In the genomic region with DNA sequence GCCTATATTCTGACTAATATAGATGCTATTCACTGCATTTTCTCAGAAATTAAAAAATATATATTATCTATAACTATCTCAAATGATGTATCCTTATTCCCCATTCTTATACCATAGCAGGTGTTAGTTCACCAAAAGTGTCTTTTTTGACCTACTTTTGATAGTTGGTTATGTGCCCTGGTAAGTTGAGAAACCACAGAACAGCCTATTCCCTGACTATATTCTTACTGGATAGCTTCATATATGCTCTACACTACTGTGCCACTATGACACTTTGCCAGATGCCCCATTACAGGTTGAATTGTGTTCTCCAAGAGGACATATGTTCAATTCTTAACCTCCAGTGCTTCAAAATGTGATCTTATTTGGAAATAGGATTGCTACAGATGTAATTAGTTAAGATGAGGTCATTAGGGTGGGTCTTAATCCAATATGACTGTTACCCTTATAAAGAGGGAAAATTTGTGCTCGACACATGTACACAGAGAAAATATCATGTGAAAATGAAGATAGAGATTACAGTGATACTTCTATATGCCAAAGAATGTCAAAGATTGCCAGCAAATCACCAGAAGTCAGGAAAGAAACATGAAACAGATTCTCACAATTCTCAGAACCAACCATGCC, we compare ENCODE assay signal across 26 cellular contexts.
DNase-seq lines count a peak whose midpoint lies in the region; ATAC-seq, FAIRE-seq and TF ChIP-seq lines count a peak whose summit lies in the region.
"Had no signal": no experiment of that assay in that cellular context is flagged by ENCODE, and none has a peak within 500 bp of the region (broad histone marks: within the 10 kb centered on the region; RNA-seq: fewer than 3 reads in every experiment).

No MANE protein-coding gene starts in this region.

- H2AFZ ChIP-seq in PC-3 (ENCODE audit: low read length) = no peak overlapping the region

- H3K27me3 ChIP-seq in psoas muscle (ENCODE audit: insufficient read depth in 3 of 3, low read length in 2 of 3) (no peaks in the 10 kb centered on the region), PC-3 (ENCODE audit: low read length) (no peaks in the 10 kb centered on the region)
- H3K27me3 ChIP-seq: ascending aorta, gastrocnemius medialis, neutrophil, thyroid gland had no signal

- no peaks in the 10 kb centered on the region for H3K4me1 ChIP-seq in psoas muscle
- H3K4me1 ChIP-seq in PC-3 (ENCODE audit: insufficient read depth, low read length) = no peaks in the 10 kb centered on the region
- H3K4me1 ChIP-seq: ascending aorta, gastrocnemius medialis, thyroid gland had no signal

- no peak for ATAC-seq in activated CD8-positive, alpha-beta T cell treated with anti-CD3 and anti-CD28 coated beads for 36 hours
- no peak for ATAC-seq in activated CD8-positive, alpha-beta T cell treated with anti-CD3 and anti-CD28 coated beads, Interleukin-2, amount 10 ng/mL, durations not matched to agents 7 days and 5 days
- ATAC-seq in psoas muscle (no peak), GM19395 (IDR thresholded peaks at IDR 0.05; ENCODE audit: unreplicated experiment) (no peak), PC-3 (no peak)
- ATAC-seq: activated CD8-positive, alpha-beta memory T cell treated with anti-CD3 and anti-CD28 coated beads, Interleukin-2, amount 10 ng/mL, durations not matched to agents 7 days and 5 days; gastrocnemius medialis; lower lobe of right lung had no signal

- H3K4me3 Mint-ChIP-seq in activated CD8-positive, alpha-beta T cell treated with anti-CD3 and anti-CD28 coated beads for 36 hours = no peak overlapping the region
- H3K4me3 Mint-ChIP-seq in activated CD8-positive, alpha-beta T cell treated with anti-CD3 and anti-CD28 coated beads, Interleukin-2, amount 10 ng/mL, durations not matched to agents 7 days and 5 days = no peak overlapping the region
- no peak overlapping the region for H3K4me3 Mint-ChIP-seq in glutamatergic neuron (ENCODE audit: unreplicated experiment)
- H3K4me3 Mint-ChIP-seq: activated CD8-positive, alpha-beta memory T cell treated with anti-CD3 and anti-CD28 coated beads, Interleukin-2, amount 10 ng/mL, durations not matched to agents 7 days and 5 days; activated naive CD8-positive, alpha-beta T cell had no signal

- peaks cover 23% of the 10 kb centered on the region for H3K79me2 ChIP-seq in PC-3 (ENCODE audit: low read length)

- H3K27ac ChIP-seq in psoas muscle = no peak overlapping the region
- no peak overlapping the region for H3K27ac ChIP-seq in PC-3 (ENCODE audit: low read length)
- H3K27ac ChIP-seq: ascending aorta, gastrocnemius medialis, lower lobe of right lung, neutrophil, thyroid gland had no signal

- CTCF ChIA-PET in activated CD8-positive, alpha-beta T cell treated with anti-CD3 and anti-CD28 coated beads for 36 hours (lab: Charles Lee) = interaction anchor here (1.7 kb wide), 1 partner anchor 21 kb away, joined by 5 read pairs; no protein-coding TSS in a partner anchor
- CTCF ChIA-PET in activated CD8-positive, alpha-beta T cell treated with anti-CD3 and anti-CD28 coated beads, Interleukin-2, amount 10 ng/mL, durations not matched to agents 7 days and 5 days (lab: Charles Lee) = no interaction called here
- CTCF ChIA-PET in PC-3 (lab: Charles Lee) = no interaction called here

- H4K20me1 ChIP-seq in PC-3 (ENCODE audit: low read length) = no peaks in the 10 kb centered on the region

- peaks cover 56% of the 10 kb centered on the region for H3K4me1 Mint-ChIP-seq in activated CD8-positive, alpha-beta T cell treated with anti-CD3 and anti-CD28 coated beads for 36 hours (ENCODE audit: low read depth)
- H3K4me1 Mint-ChIP-seq in activated CD8-positive, alpha-beta T cell treated with anti-CD3 and anti-CD28 coated beads, Interleukin-2, amount 10 ng/mL, durations not matched to agents 7 days and 5 days (ENCODE audit: low read depth) = peaks cover 11% of the 10 kb centered on the region
- peaks cover 3% of the 10 kb centered on the region for H3K4me1 Mint-ChIP-seq in glutamatergic neuron (ENCODE audit: low read depth, unreplicated experiment)

- H3K36me3 Mint-ChIP-seq in activated CD8-positive, alpha-beta T cell treated with anti-CD3 and anti-CD28 coated beads for 36 hours (ENCODE audit: low read depth) = peaks cover 3% of the 10 kb centered on the region
- peaks cover 3% of the 10 kb centered on the region for H3K36me3 Mint-ChIP-seq in activated CD8-positive, alpha-beta T cell treated with anti-CD3 and anti-CD28 coated beads, Interleukin-2, amount 10 ng/mL, durations not matched to agents 7 days and 5 days (ENCODE audit: low read depth)
- H3K36me3 Mint-ChIP-seq in glutamatergic neuron (ENCODE audit: unreplicated experiment) = no peaks in the 10 kb centered on the region

- no peak for DNase-seq in activated CD8-positive, alpha-beta T cell treated with anti-CD3 and anti-CD28 coated beads for 36 hours
- DNase-seq in activated CD8-positive, alpha-beta T cell treated with anti-CD3 and anti-CD28 coated beads, Interleukin-2, amount 10 ng/mL, durations not matched to agents 7 days and 5 days = no peak
- DNase-seq in OCI-M1 (lab: John Stamatoyannopoulos, UW) (peak; percentile 62), glutamatergic neuron (no peak), urothelium cell line (ENCODE audit: low spot score) (no peak), psoas muscle (no peak), PC-3 (no peak)
- DNase-seq: 8988T; activated CD8-positive, alpha-beta memory T cell treated with anti-CD3 and anti-CD28 coated beads, Interleukin-2, amount 10 ng/mL, durations not matched to agents 7 days and 5 days; CD8-positive, alpha-beta memory T cell; central memory CD4-positive, alpha-beta T cell; gastrocnemius medialis; GOT3; hypothalamus; lower lobe of right lung; NCI-H1417; NCI-H2107; NCI-H526 treated with DMSO at 0.1 percent for 48 hours; SHP77 treated with DMSO at 0.1 percent for 48 hours; stimulated activated CD4-positive, alpha-beta T cell treated with anti-CD3 and anti-CD28 coated beads, Interleukin-1b, Interleukin-23, amount 100 ng/mL, for 48 hours; thyroid gland had no signal

- POLR2A ChIA-PET in activated CD8-positive, alpha-beta T cell treated with anti-CD3 and anti-CD28 coated beads for 36 hours (lab: Charles Lee) = interaction anchor here (1.0 to 1.1 kb wide), 2 partner anchors 75 to 160 kb away, joined by 3 read pairs; no protein-coding TSS in a partner anchor
- POLR2A ChIA-PET in activated CD8-positive, alpha-beta T cell treated with anti-CD3 and anti-CD28 coated beads, Interleukin-2, amount 10 ng/mL, durations not matched to agents 7 days and 5 days (lab: Charles Lee) = no interaction called here
- POLR2A ChIA-PET in PC-3 (lab: Charles Lee; ENCODE audit: unreplicated experiment) = no interaction called here

- H3K4me2 ChIP-seq in PC-3 (ENCODE audit: low read length) = no peak overlapping the region

- no peaks in the 10 kb centered on the region for H3K9me3 Mint-ChIP-seq in activated CD8-positive, alpha-beta T cell treated with anti-CD3 and anti-CD28 coated beads for 36 hours
- H3K9me3 Mint-ChIP-seq in activated CD8-positive, alpha-beta T cell treated with anti-CD3 and anti-CD28 coated beads, Interleukin-2, amount 10 ng/mL, durations not matched to agents 7 days and 5 days (ENCODE audit: insufficient read depth) = no peaks in the 10 kb centered on the region
- no peaks in the 10 kb centered on the region for H3K9me3 Mint-ChIP-seq in glutamatergic neuron (ENCODE audit: unreplicated experiment)
- H3K9me3 Mint-ChIP-seq: CD8-positive, alpha-beta memory T cell had no signal

- no peak for TF ChIP-seq CTCF in activated CD8-positive, alpha-beta T cell treated with anti-CD3 and anti-CD28 coated beads for 36 hours (IDR thresholded peaks at IDR 0.05)
- no peak for TF ChIP-seq CTCF in glutamatergic neuron (IDR thresholded peaks at IDR 0.05; ENCODE audit: partially characterized antibody, unreplicated experiment)
- no peak for TF ChIP-seq CTCF in psoas muscle (IDR thresholded peaks at IDR 0.05)
- no peak for TF ChIP-seq CTCF in PC-3 (conservative IDR thresholded peaks at IDR 0.05; ENCODE audit: low read depth, low read length)

- intact Hi-C loops in activated CD8-positive, alpha-beta T cell treated with anti-CD3 and anti-CD28 coated beads for 36 hours (cut with micrococcal nuclease) = no loop called here
- intact Hi-C loops in psoas muscle (cut with DNase I) (no loop called here), PC-3 (cut with micrococcal nuclease) (no loop called here)

- H3K36me3 ChIP-seq in psoas muscle (ENCODE audit: insufficient read depth in 1 of 2, low read depth in 1 of 2) = no peaks in the 10 kb centered on the region
- H3K36me3 ChIP-seq in PC-3 (ENCODE audit: low read depth, low read length) = no peaks in the 10 kb centered on the region
- H3K36me3 ChIP-seq: ascending aorta, gastrocnemius medialis, lower lobe of right lung, neutrophil, thyroid gland had no signal

- H3K9me2 ChIP-seq in PC-3 (replicated peaks; ENCODE audit: low read length) = no peaks in the 10 kb centered on the region

- H3K4me3 ChIP-seq in psoas muscle (no peak overlapping the region), PC-3 (ENCODE audit: low read length) (no peak overlapping the region)
- H3K4me3 ChIP-seq: ascending aorta, gastrocnemius medialis, lower lobe of right lung, thyroid gland had no signal

- H3K27me3 Mint-ChIP-seq in activated CD8-positive, alpha-beta T cell treated with anti-CD3 and anti-CD28 coated beads for 36 hours = no peaks in the 10 kb centered on the region
- no peaks in the 10 kb centered on the region for H3K27me3 Mint-ChIP-seq in activated CD8-positive, alpha-beta T cell treated with anti-CD3 and anti-CD28 coated beads, Interleukin-2, amount 10 ng/mL, durations not matched to agents 7 days and 5 days (ENCODE audit: low read depth)
- H3K27me3 Mint-ChIP-seq in glutamatergic neuron (ENCODE audit: unreplicated experiment) = no peaks in the 10 kb centered on the region
- H3K27me3 Mint-ChIP-seq: activated CD8-positive, alpha-beta memory T cell treated with anti-CD3 and anti-CD28 coated beads, Interleukin-2, amount 10 ng/mL, durations not matched to agents 7 days and 5 days; activated naive CD8-positive, alpha-beta T cell; CD8-positive, alpha-beta memory T cell had no signal

- BruUV-seq in PC-3 (replicated peaks; lab: Mats Ljungman, UMichigan) = no TSS peak

- H3F3A ChIP-seq in PC-3 (ENCODE audit: low read length, unreplicated experiment) = no peaks in the 10 kb centered on the region

- peak overlapping the region; percentile 10 for H3K27ac Mint-ChIP-seq in activated CD8-positive, alpha-beta T cell treated with anti-CD3 and anti-CD28 coated beads for 36 hours
- no peak overlapping the region for H3K27ac Mint-ChIP-seq in activated CD8-positive, alpha-beta T cell treated with anti-CD3 and anti-CD28 coated beads, Interleukin-2, amount 10 ng/mL, durations not matched to agents 7 days and 5 days
- H3K27ac Mint-ChIP-seq in glutamatergic neuron (ENCODE audit: unreplicated experiment) = peak overlapping the region; percentile 22
- H3K27ac Mint-ChIP-seq: activated CD8-positive, alpha-beta memory T cell treated with anti-CD3 and anti-CD28 coated beads, Interleukin-2, amount 10 ng/mL, durations not matched to agents 7 days and 5 days; activated naive CD8-positive, alpha-beta T cell had no signal

- FAIRE-seq in urothelium cell line (lab: Jason Lieb, UNC) = no peak
- FAIRE-seq: TTC549 had no signal

- H3K9me3 ChIP-seq in psoas muscle = no peaks in the 10 kb centered on the region
- no peaks in the 10 kb centered on the region for H3K9me3 ChIP-seq in PC-3 (ENCODE audit: low read length)
- H3K9me3 ChIP-seq: ascending aorta, gastrocnemius medialis, lower lobe of right lung, neutrophil, thyroid gland had no signal

- H3K9ac ChIP-seq in PC-3 (ENCODE audit: low read length) = no peak overlapping the region

- 84 to 91% (median 88%) methylated on average over 1 of the region's 1 CpG for WGBS in psoas muscle, 3 donors
